Comparison of ENCODE assay signal across 1 cellular context in genomic region chr1:156665539-156665938, GRCh38.
TF ChIP-seq lines count a peak whose summit lies in the region.

No MANE protein-coding gene starts in this region.

TF ChIP-seq in IMR-90, 13 proteins besides CTCF, POLR2A, EP300 and RAD21:
- TF ChIP-seq BHLHE40 (IDR thresholded peaks at IDR 0.05; ENCODE audit: low read depth, low read length): no peak
- TF ChIP-seq FOS (IDR thresholded peaks at IDR 0.05; ENCODE audit: low read depth, low read length): no peak
- TF ChIP-seq SMC3 (IDR thresholded peaks at IDR 0.05; ENCODE audit: low read depth, low read length): no peak
- no peak for TF ChIP-seq NFE2L2 (IDR thresholded peaks at IDR 0.05; ENCODE audit: low read depth, low read length)
- TF ChIP-seq, protein P1, sequence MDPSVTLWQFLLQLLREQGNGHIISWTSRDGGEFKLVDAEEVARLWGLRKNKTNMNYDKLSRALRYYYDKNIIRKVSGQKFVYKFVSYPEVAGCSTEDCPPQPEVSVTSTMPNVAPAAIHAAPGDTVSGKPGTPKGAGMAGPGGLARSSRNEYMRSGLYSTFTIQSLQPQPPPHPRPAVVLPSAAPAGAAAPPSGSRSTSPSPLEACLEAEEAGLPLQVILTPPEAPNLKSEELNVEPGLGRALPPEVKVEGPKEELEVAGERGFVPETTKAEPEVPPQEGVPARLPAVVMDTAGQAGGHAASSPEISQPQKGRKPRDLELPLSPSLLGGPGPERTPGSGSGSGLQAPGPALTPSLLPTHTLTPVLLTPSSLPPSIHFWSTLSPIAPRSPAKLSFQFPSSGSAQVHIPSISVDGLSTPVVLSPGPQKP (IDR thresholded peaks at IDR 0.05; ENCODE audit: borderline replicate concordance, low read depth, low read length): no peak
- TF ChIP-seq CEBPB (IDR thresholded peaks at IDR 0.05; ENCODE audit: low read depth, low read length): no peak
- no peak for TF ChIP-seq RCOR1 (IDR thresholded peaks at IDR 0.05; ENCODE audit: insufficient replicate concordance, low read length)
- TF ChIP-seq, protein P2, sequence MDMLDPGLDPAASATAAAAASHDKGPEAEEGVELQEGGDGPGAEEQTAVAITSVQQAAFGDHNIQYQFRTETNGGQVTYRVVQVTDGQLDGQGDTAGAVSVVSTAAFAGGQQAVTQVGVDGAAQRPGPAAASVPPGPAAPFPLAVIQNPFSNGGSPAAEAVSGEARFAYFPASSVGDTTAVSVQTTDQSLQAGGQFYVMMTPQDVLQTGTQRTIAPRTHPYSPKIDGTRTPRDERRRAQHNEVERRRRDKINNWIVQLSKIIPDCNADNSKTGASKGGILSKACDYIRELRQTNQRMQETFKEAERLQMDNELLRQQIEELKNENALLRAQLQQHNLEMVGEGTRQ (IDR thresholded peaks at IDR 0.05; ENCODE audit: low read depth, low read length): no peak
- TF ChIP-seq CHD1 (IDR thresholded peaks at IDR 0.05; ENCODE audit: low read depth, low read length): no peak
- TF ChIP-seq RFX5 (IDR thresholded peaks at IDR 0.05; ENCODE audit: low read depth, low read length): no peak
- TF ChIP-seq MAFK (IDR thresholded peaks at IDR 0.05; ENCODE audit: low read depth, low read length): no peak
- TF ChIP-seq MXI1 (IDR thresholded peaks at IDR 0.05; ENCODE audit: borderline replicate concordance, low read depth, low read length): no peak
- TF ChIP-seq MAZ (IDR thresholded peaks at IDR 0.05; ENCODE audit: borderline replicate concordance, low read depth, low read length): no peak
TF ChIP-seq in IMR-90: peak in this region for 0.
